Comparison of ENCODE assay signal across 8 cellular contexts in genomic region chr10:133308431-133309110, GRCh38. TPM values are rescaled to one million over a fixed set of nuclear protein-coding genes. Genes with fewer than 3 reads are reported as not detected.
DNase-seq lines count a peak whose midpoint lies in the region; ATAC-seq and TF ChIP-seq lines count a peak whose summit lies in the region.

Gene TUBGCP2, minus strand, starts transcription at chr10:133308872. Its CDS starts 5,931 bp downstream, at chr10:133302941.
Gene ZNF511, plus strand, starts transcription at chr10:133308914. Its CDS starts 30 bp downstream, at chr10:133308944.

- H3K9ac ChIP-seq in SU-DHL-6 (ENCODE audit: low read length) (peak within 1 kb of the TSS; percentile 85), parathyroid adenoma (peak within 1 kb of the TSS; percentile 82)

- H3K4me1 Mint-ChIP-seq in activated naive CD8-positive, alpha-beta T cell treated with anti-CD3 and anti-CD28 coated beads for 36 hours: peaks cover 28% of the 10 kb centered on the region

- H3K36me3 Mint-ChIP-seq in activated naive CD8-positive, alpha-beta T cell treated with anti-CD3 and anti-CD28 coated beads for 36 hours: peaks cover 5% of the 10 kb centered on the region

- H3K27me3 Mint-ChIP-seq in activated naive CD8-positive, alpha-beta T cell treated with anti-CD3 and anti-CD28 coated beads for 36 hours: no peaks in the 10 kb centered on the region

- H3K4me2 ChIP-seq in SU-DHL-6 (ENCODE audit: low read depth, low read length, poor library complexity, severe bottlenecking) (peak within 1 kb of the TSS; percentile 82), parathyroid adenoma (ENCODE audit: low read length) (peak within 1 kb of the TSS; percentile 88)

- H3K9me2 ChIP-seq in SU-DHL-6 (replicated peaks; ENCODE audit: insufficient read depth, low read length): no peaks in the 10 kb centered on the region

- peaks cover 5% of the 10 kb centered on the region; the same call in 1 of the 2 replicates for H3F3A ChIP-seq in SU-DHL-6 (ENCODE audit: insufficient read depth)

- H3K27ac Mint-ChIP-seq in activated naive CD8-positive, alpha-beta T cell treated with anti-CD3 and anti-CD28 coated beads for 36 hours: peak within 1 kb of the TSS; percentile 98

- H3K4me3 ChIP-seq in SU-DHL-6 (ENCODE audit: insufficient read depth, low read length, poor library complexity, severe bottlenecking) (peak within 1 kb of the TSS; percentile 85), parathyroid adenoma (ENCODE audit: low read depth, low read length) (peak within 1 kb of the TSS; percentile 76), tibial artery (peak within 1 kb of the TSS; percentile 86 to 93)

- no peaks in the 10 kb centered on the region for H3K9me3 Mint-ChIP-seq in activated naive CD8-positive, alpha-beta T cell treated with anti-CD3 and anti-CD28 coated beads for 36 hours

- H4K20me1 ChIP-seq in SU-DHL-6 (ENCODE audit: low read depth, low read length): no peaks in the 10 kb centered on the region

- TF ChIP-seq CTCF in SU-DHL-6 (IDR thresholded peaks at IDR 0.05; ENCODE audit: insufficient read depth, low read length, poor library complexity, severe bottlenecking) (no peak), parathyroid adenoma (IDR thresholded peaks at IDR 0.05) (no peak), tibial artery (IDR thresholded peaks at IDR 0.05) (no peak)

- H3K79me2 ChIP-seq in SU-DHL-6 (ENCODE audit: insufficient read depth, low read length) (peaks cover 35% of the 10 kb centered on the region), parathyroid adenoma (peaks cover 31% of the 10 kb centered on the region)

- H3K9me3 ChIP-seq in SU-DHL-6 (ENCODE audit: insufficient read depth, low read length) (no peaks in the 10 kb centered on the region), parathyroid adenoma (ENCODE audit: control insufficient read depth, low read length) (no peaks in the 10 kb centered on the region), tibial artery (no peaks in the 10 kb centered on the region)

- H3K4me3 Mint-ChIP-seq in activated naive CD8-positive, alpha-beta T cell treated with anti-CD3 and anti-CD28 coated beads for 36 hours: peak within 1 kb of the TSS; percentile 97

- DNase-seq in GDM1 (lab: John Stamatoyannopoulos, UW) (peak; percentile 84), KG1 (lab: John Stamatoyannopoulos, UW) (peak; percentile 89), Right ventricle myocardium inferior (ENCODE audit: missing footprints) (peak; percentile 95), tibial artery (peak; percentile 79 to 92)
- DNase-seq in activated naive CD8-positive, alpha-beta T cell treated with anti-CD3 and anti-CD28 coated beads for 36 hours: peak; percentile 93

- H3K27me3 ChIP-seq in SU-DHL-6 (ENCODE audit: low read length) (no peaks in the 10 kb centered on the region), parathyroid adenoma (ENCODE audit: control insufficient read depth, insufficient read depth, low read length) (no peaks in the 10 kb centered on the region), tibial artery (no peaks in the 10 kb centered on the region)

- H3K36me3 ChIP-seq in SU-DHL-6 (ENCODE audit: low read length): peaks cover 4% of the 10 kb centered on the region; the same call in 1 of the 2 replicates
- no peaks in the 10 kb centered on the region for H3K36me3 ChIP-seq in parathyroid adenoma (ENCODE audit: control insufficient read depth, insufficient read depth, low read length)
- H3K36me3 ChIP-seq in tibial artery: peaks cover 9 to 40% (median 14%) of the 10 kb centered on the region in 3 donors

- intact Hi-C loops in Right ventricle myocardium inferior (cut with DNase I) (loop anchor here (5.0 kb wide), 1 partner anchor 46 kb away; no protein-coding TSS in a partner anchor), tibial artery (cut with DNase I; ENCODE audit: low total_unique reads) (loop anchor here (5.0 kb wide), 1 partner anchor 74 kb away; no protein-coding TSS in a partner anchor)

- ATAC-seq in GM21723 (IDR thresholded peaks at IDR 0.05; ENCODE audit: unreplicated experiment) (peak; percentile 82), Right ventricle myocardium inferior (peak; percentile 88)

- H3K4me1 ChIP-seq in parathyroid adenoma (peaks cover 18% of the 10 kb centered on the region), tibial artery (peaks cover 5 to 40% (median 26%) of the 10 kb centered on the region in 4 donors)

- H3K27ac ChIP-seq in SU-DHL-6 (ENCODE audit: low read depth, low read length): peak within 1 kb of the TSS; percentile 77
- H3K27ac ChIP-seq in parathyroid adenoma: peak within 1 kb of the TSS; percentile 95
- peak within 1 kb of the TSS; percentile 90 to 93 for H3K27ac ChIP-seq in tibial artery

- H2AFZ ChIP-seq in SU-DHL-6 (ENCODE audit: low read depth, low read length, severe bottlenecking) (peak within 1 kb of the TSS; percentile 84), parathyroid adenoma (peak within 1 kb of the TSS; percentile 84)

RNA-seq across cellular contexts. Expression of gene TUBGCP2, which starts in this region (rescaled TPM):
- 10 to 100 TPM; 53.3 to 57.8 TPM for total RNA-seq in activated naive CD8-positive, alpha-beta T cell treated with anti-CD3 and anti-CD28 coated beads for 36 hours
- 44.7 TPM for total RNA-seq in Right ventricle myocardium inferior

RNA-seq across cellular contexts. Expression of gene ZNF511, which starts in this region (rescaled TPM):
- total RNA-seq in activated naive CD8-positive, alpha-beta T cell treated with anti-CD3 and anti-CD28 coated beads for 36 hours: 10 to 100 TPM; 73.4 to 77.3 TPM
- total RNA-seq in Right ventricle myocardium inferior: 39.4 TPM

Comparison
In these comparisons a context has a peak if more than half of its experiments do, and no peak if none do; other contexts are left out.
1. Peak in every context shown above with its lines: DNase-seq, ATAC-seq, H3K4me3 ChIP-seq and H3K27ac ChIP-seq.